Comparison of ENCODE assay signal across 17 cellular contexts in genomic region chr2:145906356-145906755, GRCh38.
DNase-seq lines count a peak whose midpoint lies in the region; ATAC-seq and TF ChIP-seq lines count a peak whose summit lies in the region.
"Had no signal": no experiment of that assay in that cellular context is flagged by ENCODE, and none has a peak within 500 bp of the region (broad histone marks: within the 10 kb centered on the region; RNA-seq: fewer than 3 reads in every experiment).

No MANE protein-coding gene starts in this region.

- H2BK120ac ChIP-seq in IMR-90 (ENCODE audit: low read depth, low read length), result no peak overlapping the region

- CTCF ChIA-PET in IMR-90 (lab: Yijun Ruan, JAX), result no interaction called here

- in situ Hi-C loops in Caki2 (cut with HindIII; ENCODE audit: low pct_unique_long_range_greater_than_20kb, low sequenced_read_pairs), result no loop called here
- in situ Hi-C loops in IMR-90 (cut with MboI; ENCODE audit: low sequenced_read_pairs), result no loop called here
- in situ Hi-C loops in brain microvascular endothelial cell (cut with HindIII; ENCODE audit: low pct_ligation_motif_present, low sequenced_read_pairs), result no loop called here

- H3K4me3 ChIP-seq in IMR-90 (ENCODE audit: insufficient read depth, low read depth, low read length), result no peak overlapping the region
- H3K4me3 ChIP-seq in brain microvascular endothelial cell (ENCODE audit: low read depth, low read length), result no peak overlapping the region
- H3K4me3 ChIP-seq: sigmoid colon had no signal

- H3K23ac ChIP-seq in IMR-90 (ENCODE audit: low read depth, low read length), result no peak overlapping the region

- no peak overlapping the region for H4K8ac ChIP-seq in IMR-90 (ENCODE audit: low read depth in 2 of 2, low read length in 2 of 2)

- H3K4me1 Mint-ChIP-seq in activated T-helper 17 cell treated with anti-CD3 and anti-CD28 coated beads, Interleukin-2, amount 50 U/mL, for 72 hours, result no peaks in the 10 kb centered on the region

- POLR2A ChIA-PET in IMR-90 (lab: Charles Lee; ENCODE audit: unreplicated experiment), result no interaction called here

- H2AFZ ChIP-seq in IMR-90 (replicated peaks; ENCODE audit: low read length, poor library complexity), result no peak overlapping the region

- peak; percentile 71 for DNase-seq in Caki2 (ENCODE audit: low read depth)
- DNase-seq in IMR-90, result peak; percentile 1
- peak; percentile 4 for DNase-seq in brain microvascular endothelial cell
- peak; percentile 7 for DNase-seq in iPS-NIHi11 (ENCODE audit: low spot score)
- DNase-seq in OCI-M1 (lab: John Stamatoyannopoulos, UW), result no peak
- DNase-seq in activated T-cell treated with anti-CD3 and anti-CD28 coated beads, Interleukin-2, amount 50 U/mL, for 1 hour, result no peak
- DNase-seq: activated CD4-positive, alpha-beta T cell treated with anti-CD3 and anti-CD28 coated beads, Interleukin-2, amount 50 U/mL, for 1 hour; activated T-cell treated with anti-CD3 and anti-CD28 coated beads, Interleukin-2, amount 50 U/mL, for 48 hours; CD8-positive, alpha-beta T cell; GF-D8; NCI-H2171; sigmoid colon; stimulated activated CD4-positive, alpha-beta T cell treated with anti-CD3 and anti-CD28 coated beads, Interleukin-2, amount 100 ng/mL, for 48 hours; stimulated activated CD8-positive, alpha-beta memory T cell treated with anti-CD3 and anti-CD28 coated beads, Interleukin-4, amount 100 ng/mL, for 48 hours had no signal

- no TSS peak for BruUV-seq in IMR-90 (replicated peaks; lab: Mats Ljungman, UMichigan)

- H3K4ac ChIP-seq in IMR-90 (ENCODE audit: low read depth, low read length), result no peak overlapping the region

- H3K18ac ChIP-seq in IMR-90 (ENCODE audit: low read depth, low read length), result no peak overlapping the region

- H3K79me1 ChIP-seq in IMR-90 (ENCODE audit: low read depth in 1 of 2, low read length in 2 of 2), result no peaks in the 10 kb centered on the region

- no peak overlapping the region for H3K27ac Mint-ChIP-seq in activated T-helper 17 cell treated with anti-CD3 and anti-CD28 coated beads, Interleukin-2, amount 50 U/mL, for 72 hours
- H3K27ac Mint-ChIP-seq: CD8-positive, alpha-beta T cell; memory B cell had no signal

- no peaks in the 10 kb centered on the region for H3K36me3 ChIP-seq in IMR-90 (ENCODE audit: control insufficient read depth, insufficient read depth, low read length)
- no peaks in the 10 kb centered on the region for H3K36me3 ChIP-seq in brain microvascular endothelial cell (replicated peaks)
- H3K36me3 ChIP-seq: sigmoid colon had no signal

- TF ChIP-seq CTCF in IMR-90 (conservative IDR thresholded peaks at IDR 0.05; ENCODE audit: low read depth, low read length) (no peak), brain microvascular endothelial cell (IDR thresholded peaks at IDR 0.05; ENCODE audit: low read depth, low read length, missing control alignments) (no peak)

- H3K4me3 Mint-ChIP-seq in activated T-helper 17 cell treated with anti-CD3 and anti-CD28 coated beads, Interleukin-2, amount 50 U/mL, for 72 hours, result no peak overlapping the region
- H3K4me3 Mint-ChIP-seq: CD8-positive, alpha-beta T cell; memory B cell had no signal

- peaks cover 2% of the 10 kb centered on the region; the same call in 1 of the 2 replicates for H3K9me3 ChIP-seq in IMR-90 (ENCODE audit: control insufficient read depth, insufficient read depth, low read length)
- H3K9me3 ChIP-seq: sigmoid colon had no signal

- no peak overlapping the region for H3K9ac ChIP-seq in IMR-90 (ENCODE audit: low read depth, low read length)

- H3K56ac ChIP-seq in IMR-90 (ENCODE audit: extremely low read depth, insufficient read depth, low read length), result no peak overlapping the region

- H2BK5ac ChIP-seq in IMR-90 (ENCODE audit: low read depth, low read length, poor library complexity, severe bottlenecking), result no peak overlapping the region

- H3K36me3 Mint-ChIP-seq in activated T-helper 17 cell treated with anti-CD3 and anti-CD28 coated beads, Interleukin-2, amount 50 U/mL, for 72 hours (ENCODE audit: low read depth), result no peaks in the 10 kb centered on the region
- H3K36me3 Mint-ChIP-seq: CD8-positive, alpha-beta T cell had no signal

- no peak overlapping the region for H3K4me2 ChIP-seq in IMR-90 (ENCODE audit: low read depth, low read length)

- no peak overlapping the region for H2BK15ac ChIP-seq in IMR-90 (ENCODE audit: low read depth, low read length)

- WGBS in IMR-90 (ENCODE audit: extremely low coverage in 2 of 2, insufficient read length in 1 of 2), 2 experiments, result no CpG with 5 or more reads among the region's 1 CpG

- no peak overlapping the region for H3K27ac ChIP-seq in IMR-90 (ENCODE audit: insufficient read depth, low read length)
- H3K27ac ChIP-seq in brain microvascular endothelial cell, result no peak overlapping the region
- H3K27ac ChIP-seq: sigmoid colon had no signal

- no peaks in the 10 kb centered on the region for H3K4me1 ChIP-seq in IMR-90 (ENCODE audit: control insufficient read depth, insufficient read depth, low read length)
- H3K4me1 ChIP-seq: sigmoid colon had no signal

- no peak overlapping the region for H2AK5ac ChIP-seq in IMR-90 (ENCODE audit: low read depth, low read length)

- intact Hi-C loops in IMR-90 (cut with micrococcal nuclease), result no loop called here

- H3K27me3 Mint-ChIP-seq in activated T-helper 17 cell treated with anti-CD3 and anti-CD28 coated beads, Interleukin-2, amount 50 U/mL, for 72 hours, result no peaks in the 10 kb centered on the region
- H3K27me3 Mint-ChIP-seq: memory B cell had no signal

- H3K27me3 ChIP-seq in IMR-90 (ENCODE audit: control insufficient read depth, insufficient read depth, low read length) (no peaks in the 10 kb centered on the region), brain microvascular endothelial cell (replicated peaks) (no peaks in the 10 kb centered on the region)
- H3K27me3 ChIP-seq: sigmoid colon had no signal

- H2BK20ac ChIP-seq in IMR-90 (ENCODE audit: low read depth, low read length), result no peak overlapping the region

- no peak overlapping the region for H3K14ac ChIP-seq in IMR-90 (replicated peaks; ENCODE audit: low read depth, low read length)

- ATAC-seq in IMR-90 (ENCODE audit: low read depth) (no peak), GM21529 (IDR thresholded peaks at IDR 0.05; ENCODE audit: unreplicated experiment) (no peak)
- ATAC-seq in activated T-helper 17 cell treated with anti-CD3 and anti-CD28 coated beads, Interleukin-2, amount 50 U/mL, for 72 hours (replicated peaks), result no peak
- ATAC-seq: CD8-positive, alpha-beta T cell had no signal

- H3K9me1 ChIP-seq in IMR-90 (ENCODE audit: insufficient read depth, low read length), result no peaks in the 10 kb centered on the region

- no peak for TF ChIP-seq RAD21 in IMR-90 (IDR thresholded peaks at IDR 0.05; ENCODE audit: low read length)

- no peaks in the 10 kb centered on the region for H4K20me1 ChIP-seq in IMR-90 (ENCODE audit: insufficient read depth, low read length)

- H3K9me3 Mint-ChIP-seq in activated T-helper 17 cell treated with anti-CD3 and anti-CD28 coated beads, Interleukin-2, amount 50 U/mL, for 72 hours, result peaks cover 5% of the 10 kb centered on the region
- H3K9me3 Mint-ChIP-seq: CD8-positive, alpha-beta T cell had no signal

- dilution Hi-C loops in IMR-90 (cut with HindIII; ENCODE audit: low sequenced_read_pairs, unreplicated experiment), result no loop called here

- no peak overlapping the region for H2AK9ac ChIP-seq in IMR-90 (replicated peaks; ENCODE audit: low read depth, low read length, poor library complexity)

- no peak overlapping the region for H4K91ac ChIP-seq in IMR-90 (ENCODE audit: insufficient read depth, low read depth, low read length)

- TF ChIP-seq POLR2A in IMR-90 (IDR thresholded peaks at IDR 0.05; ENCODE audit: low read depth, low read length), result no peak

- no peak overlapping the region for H4K5ac ChIP-seq in IMR-90 (ENCODE audit: low read depth, low read length)

TF ChIP-seq in IMR-90, 13 proteins besides CTCF, POLR2A, EP300 and RAD21:
- TF ChIP-seq CEBPB (IDR thresholded peaks at IDR 0.05; ENCODE audit: low read depth, low read length), result no peak
- TF ChIP-seq, protein P1, sequence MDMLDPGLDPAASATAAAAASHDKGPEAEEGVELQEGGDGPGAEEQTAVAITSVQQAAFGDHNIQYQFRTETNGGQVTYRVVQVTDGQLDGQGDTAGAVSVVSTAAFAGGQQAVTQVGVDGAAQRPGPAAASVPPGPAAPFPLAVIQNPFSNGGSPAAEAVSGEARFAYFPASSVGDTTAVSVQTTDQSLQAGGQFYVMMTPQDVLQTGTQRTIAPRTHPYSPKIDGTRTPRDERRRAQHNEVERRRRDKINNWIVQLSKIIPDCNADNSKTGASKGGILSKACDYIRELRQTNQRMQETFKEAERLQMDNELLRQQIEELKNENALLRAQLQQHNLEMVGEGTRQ (IDR thresholded peaks at IDR 0.05; ENCODE audit: low read depth, low read length), result no peak
- no peak for TF ChIP-seq BHLHE40 (IDR thresholded peaks at IDR 0.05; ENCODE audit: low read depth, low read length)
- no peak for TF ChIP-seq MAFK (IDR thresholded peaks at IDR 0.05; ENCODE audit: low read depth, low read length)
- no peak for TF ChIP-seq SMC3 (IDR thresholded peaks at IDR 0.05; ENCODE audit: low read depth, low read length)
- no peak for TF ChIP-seq CHD1 (IDR thresholded peaks at IDR 0.05; ENCODE audit: low read depth, low read length)
- TF ChIP-seq NFE2L2 (IDR thresholded peaks at IDR 0.05; ENCODE audit: low read depth, low read length), result no peak
- no peak for TF ChIP-seq RCOR1 (IDR thresholded peaks at IDR 0.05; ENCODE audit: insufficient replicate concordance, low read length)
- no peak for TF ChIP-seq MAZ (IDR thresholded peaks at IDR 0.05; ENCODE audit: borderline replicate concordance, low read depth, low read length)
- TF ChIP-seq RFX5 (IDR thresholded peaks at IDR 0.05; ENCODE audit: low read depth, low read length), result no peak
- no peak for TF ChIP-seq MXI1 (IDR thresholded peaks at IDR 0.05; ENCODE audit: borderline replicate concordance, low read depth, low read length)
- TF ChIP-seq FOS (IDR thresholded peaks at IDR 0.05; ENCODE audit: low read depth, low read length), result no peak
- TF ChIP-seq, protein P2, sequence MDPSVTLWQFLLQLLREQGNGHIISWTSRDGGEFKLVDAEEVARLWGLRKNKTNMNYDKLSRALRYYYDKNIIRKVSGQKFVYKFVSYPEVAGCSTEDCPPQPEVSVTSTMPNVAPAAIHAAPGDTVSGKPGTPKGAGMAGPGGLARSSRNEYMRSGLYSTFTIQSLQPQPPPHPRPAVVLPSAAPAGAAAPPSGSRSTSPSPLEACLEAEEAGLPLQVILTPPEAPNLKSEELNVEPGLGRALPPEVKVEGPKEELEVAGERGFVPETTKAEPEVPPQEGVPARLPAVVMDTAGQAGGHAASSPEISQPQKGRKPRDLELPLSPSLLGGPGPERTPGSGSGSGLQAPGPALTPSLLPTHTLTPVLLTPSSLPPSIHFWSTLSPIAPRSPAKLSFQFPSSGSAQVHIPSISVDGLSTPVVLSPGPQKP (IDR thresholded peaks at IDR 0.05; ENCODE audit: borderline replicate concordance, low read depth, low read length), result no peak

Comparison
In these comparisons a context has a peak if more than half of its experiments do, and no peak if none do; other contexts are left out.
1. DNase-seq: peak in Caki2 (single experiment), IMR-90 (single experiment), brain microvascular endothelial cell (single experiment) and iPS-NIHi11 (single experiment); none in OCI-M1 (single experiment) and activated T-cell treated with anti-CD3 and anti-CD28 coated beads, Interleukin-2, amount 50 U/mL, for 1 hour (single experiment).